Comparison of ENCODE assay signal across 8 cellular contexts in genomic region chr15:44193651-44194396, GRCh38. TPM values are rescaled to one million over a fixed set of nuclear protein-coding genes. Genes with fewer than 3 reads are reported as not detected.
DNase-seq lines count a peak whose midpoint lies in the region; ATAC-seq and TF ChIP-seq lines count a peak whose summit lies in the region.

No MANE protein-coding gene starts in this region.

- no peaks in the 10 kb centered on the region for H3K36me3 ChIP-seq in A673 (ENCODE audit: insufficient read depth, low read length, poor library complexity, severe bottlenecking)

- H3K4me3 ChIP-seq in A673 (ENCODE audit: low read depth, low read length, poor library complexity, severe bottlenecking), result peak overlapping the region; percentile 59

- H3K9me3 ChIP-seq in A673 (ENCODE audit: low read depth, low read length, poor library complexity, severe bottlenecking), result no peaks in the 10 kb centered on the region

- peaks cover 6% of the 10 kb centered on the region for H3K27me3 ChIP-seq in A673 (replicated peaks; ENCODE audit: insufficient read depth, low read depth, low read length, poor library complexity)

- H3K9me3 Mint-ChIP-seq in endothelial cell (ENCODE audit: unreplicated experiment), result no peaks in the 10 kb centered on the region
- H3K9me3 Mint-ChIP-seq in natural killer cell treated with Interleukin-12 subunit alpha and Interleukin-12 subunit beta and Interleukin-15 and Interleukin-18, amount 100 ng/mL, for 72 hours, result no peaks in the 10 kb centered on the region

- peaks cover 5% of the 10 kb centered on the region for H3K27me3 Mint-ChIP-seq in endothelial cell (ENCODE audit: unreplicated experiment)
- peaks cover 41 to 60% of the 10 kb centered on the region in 2 donors for H3K27me3 Mint-ChIP-seq in natural killer cell treated with Interleukin-12 subunit alpha and Interleukin-12 subunit beta and Interleukin-15 and Interleukin-18, amount 100 ng/mL, for 72 hours

- no peaks in the 10 kb centered on the region for H3K36me3 Mint-ChIP-seq in endothelial cell (ENCODE audit: low read depth, unreplicated experiment)
- no peaks in the 10 kb centered on the region for H3K36me3 Mint-ChIP-seq in natural killer cell treated with Interleukin-12 subunit alpha and Interleukin-12 subunit beta and Interleukin-15 and Interleukin-18, amount 100 ng/mL, for 72 hours

- POLR2A ChIA-PET in A673 (lab: Charles Lee; ENCODE audit: low non-redundant PET), result no interaction called here
- POLR2A ChIA-PET in GM10248 (lab: Yijun Ruan, JAX), result no interaction called here

- CTCF ChIA-PET in A673 (lab: Charles Lee), result no interaction called here
- CTCF ChIA-PET in GM10248 (lab: Yijun Ruan, JAX), result no interaction called here

- peak; percentile 11 for DNase-seq in A673 (ENCODE audit: low spot score)
- DNase-seq in GM20000 (ENCODE audit: low spot score), result peak; percentile 18
- peak; percentile 15 to 40 for DNase-seq in SHP77 (lab: John Stamatoyannopoulos, UW)
- peak; percentile 7 for DNase-seq in endothelial cell (ENCODE audit: low spot score)
- DNase-seq in natural killer cell treated with Interleukin-12 subunit alpha and Interleukin-12 subunit beta and Interleukin-15 and Interleukin-18, amount 100 ng/mL, for 72 hours (ENCODE audit: low spot score), result no peak
- DNase-seq in GM10248 (ENCODE audit: extremely low spot score), result no peak

- H3K4me1 Mint-ChIP-seq in endothelial cell (ENCODE audit: unreplicated experiment), result peaks cover 11% of the 10 kb centered on the region
- H3K4me1 Mint-ChIP-seq in natural killer cell treated with Interleukin-12 subunit alpha and Interleukin-12 subunit beta and Interleukin-15 and Interleukin-18, amount 100 ng/mL, for 72 hours (ENCODE audit: low read depth in 2 of 2), result peaks cover 9 to 13% of the 10 kb centered on the region in 2 donors

- ATAC-seq in natural killer cell treated with Interleukin-12 subunit alpha and Interleukin-12 subunit beta and Interleukin-15 and Interleukin-18, amount 100 ng/mL, for 72 hours, result no peak
- ATAC-seq in HG02981 (IDR thresholded peaks at IDR 0.05; ENCODE audit: unreplicated experiment), result no peak
- ATAC-seq in HG03159 (IDR thresholded peaks at IDR 0.05; ENCODE audit: unreplicated experiment), result no peak

- H3K4me1 ChIP-seq in A673 (ENCODE audit: insufficient read depth, low read length, poor library complexity, severe bottlenecking), result peaks cover 11% of the 10 kb centered on the region

- no peak overlapping the region for H3K27ac Mint-ChIP-seq in endothelial cell (ENCODE audit: unreplicated experiment)
- no peak overlapping the region for H3K27ac Mint-ChIP-seq in natural killer cell treated with Interleukin-12 subunit alpha and Interleukin-12 subunit beta and Interleukin-15 and Interleukin-18, amount 100 ng/mL, for 72 hours

- no peak overlapping the region for H3K27ac ChIP-seq in A673 (ENCODE audit: low read depth, low read length, poor library complexity, severe bottlenecking)

- no peak for TF ChIP-seq CTCF in A673 (conservative IDR thresholded peaks at IDR 0.05; ENCODE audit: low read depth, low read length)
- no peak for TF ChIP-seq CTCF in GM20000 (IDR thresholded peaks at IDR 0.05; ENCODE audit: extremely low read depth, missing control alignments)
- TF ChIP-seq CTCF in endothelial cell (IDR thresholded peaks at IDR 0.05; ENCODE audit: unreplicated experiment), result no peak
- TF ChIP-seq CTCF in GM10248 (IDR thresholded peaks at IDR 0.05; ENCODE audit: control extremely low read depth, extremely low read depth, low read depth, missing control alignments), result no peak

- BruUV-seq in A673 (replicated peaks; lab: Mats Ljungman, UMichigan), result no TSS peak

- intact Hi-C loops in A673 (cut with micrococcal nuclease; ENCODE audit: unreplicated experiment), result no loop called here

- peak overlapping the region; percentile 86 for H3K4me3 Mint-ChIP-seq in endothelial cell (ENCODE audit: unreplicated experiment)
- peak overlapping the region; percentile 63 for H3K4me3 Mint-ChIP-seq in natural killer cell treated with Interleukin-12 subunit alpha and Interleukin-12 subunit beta and Interleukin-15 and Interleukin-18, amount 100 ng/mL, for 72 hours

RNA-seq across cellular contexts. Expression of gene FRMD5, which starts 1.2 kb away (rescaled TPM):
- total RNA-seq in A673 (2021), result 2.6 and 3.3 TPM in 2 replicates
- 0.54 TPM for total RNA-seq in endothelial cell (ENCODE audit: unreplicated experiment)
- not detected for total RNA-seq in natural killer cell treated with Interleukin-12 subunit alpha and Interleukin-12 subunit beta and Interleukin-15 and Interleukin-18, amount 100 ng/mL, for 72 hours

Comparison
In these comparisons a context has a peak if more than half of its experiments do, and no peak if none do; other contexts are left out.
1. DNase-seq: peak in A673 (single experiment), GM20000 (single experiment), SHP77 (2 of 2) and endothelial cell (single experiment); none in natural killer cell treated with Interleukin-12 subunit alpha and Interleukin-12 subunit beta and Interleukin-15 and Interleukin-18, amount 100 ng/mL, for 72 hours (single experiment) and GM10248 (single experiment).